21 cellular contexts compared by ENCODE assay signal in genomic region chr5:142439208-142439607, GRCh38.
DNase-seq lines count a peak whose midpoint lies in the region; ATAC-seq and TF ChIP-seq lines count a peak whose summit lies in the region.
"Had no signal": no experiment of that assay in that cellular context is flagged by ENCODE, and none has a peak within 500 bp of the region (broad histone marks: within the 10 kb centered on the region; RNA-seq: fewer than 3 reads in every experiment).

No MANE protein-coding gene starts in this region.

- no peak overlapping the region for H3K4me3 Mint-ChIP-seq in CD4-positive, alpha-beta T cell
- H3K4me3 Mint-ChIP-seq: CD4-positive, CD25-positive, alpha-beta regulatory T cell; HFFc6; nephron progenitor cell had no signal

- H3K4me3 ChIP-seq in fibroblast of mammary gland (ENCODE audit: control insufficient read depth, low read depth, low read length) = no peak overlapping the region
- H3K4me3 ChIP-seq in muscle layer of duodenum (ENCODE audit: low read depth in 1 of 2, low read length in 2 of 2) = no peak overlapping the region
- no peak overlapping the region for H3K4me3 ChIP-seq in upper lobe of right lung
- H3K4me3 ChIP-seq: esophagus muscularis mucosa, left lung, thoracic aorta had no signal

- in situ Hi-C loops in SK-MEL-5 (cut with HindIII; ENCODE audit: low pct_unique_long_range_greater_than_20kb, low sequenced_read_pairs) = no loop called here

- peaks cover 39% of the 10 kb centered on the region for H3K4me1 Mint-ChIP-seq in CD4-positive, alpha-beta T cell (ENCODE audit: low read depth)

- intact Hi-C loops in upper lobe of right lung (cut with DNase I) = no loop called here
- intact Hi-C loops in CD4-positive, alpha-beta T cell (cut with DNase I, micrococcal nuclease) = no loop called here

- H3K9me3 Mint-ChIP-seq in CD4-positive, alpha-beta T cell = no peaks in the 10 kb centered on the region
- H3K9me3 Mint-ChIP-seq: CD4-positive, CD25-positive, alpha-beta regulatory T cell; HFFc6; nephron progenitor cell had no signal

- no peaks in the 10 kb centered on the region for H3K27me3 ChIP-seq in muscle layer of duodenum (ENCODE audit: low read depth, low read length)
- H3K27me3 ChIP-seq in upper lobe of right lung = no peaks in the 10 kb centered on the region
- no peaks in the 10 kb centered on the region for H3K27me3 ChIP-seq in CD4-positive, alpha-beta T cell (ENCODE audit: control insufficient read depth, insufficient read depth, low read length)
- H3K27me3 ChIP-seq: esophagus muscularis mucosa, left lung had no signal

- no peak overlapping the region for H3K27ac Mint-ChIP-seq in CD4-positive, alpha-beta T cell
- H3K27ac Mint-ChIP-seq: CD4-positive, CD25-positive, alpha-beta regulatory T cell; HFFc6; nephron progenitor cell had no signal

- peak overlapping the region; percentile 28 for H3K27ac ChIP-seq in muscle layer of duodenum (ENCODE audit: low read length)
- peak overlapping the region; percentile 25 for H3K27ac ChIP-seq in upper lobe of right lung
- no peak overlapping the region for H3K27ac ChIP-seq in CD4-positive, alpha-beta T cell (ENCODE audit: low read depth, low read length)
- H3K27ac ChIP-seq: left lung, thoracic aorta had no signal

- no peak for ATAC-seq in upper lobe of right lung
- ATAC-seq in CD4-positive, alpha-beta T cell (ENCODE audit: poor library complexity) = no peak
- ATAC-seq in HG03432 (IDR thresholded peaks at IDR 0.05; ENCODE audit: unreplicated experiment) = no peak
- ATAC-seq: left lung had no signal

- H3K9me3 ChIP-seq in muscle layer of duodenum (ENCODE audit: control insufficient read depth in 1 of 2, low read length in 2 of 2) (no peaks in the 10 kb centered on the region), upper lobe of right lung (no peaks in the 10 kb centered on the region)
- no peaks in the 10 kb centered on the region for H3K9me3 ChIP-seq in CD4-positive, alpha-beta T cell (ENCODE audit: control insufficient read depth, low read length)
- H3K9me3 ChIP-seq: esophagus muscularis mucosa, left lung, thoracic aorta had no signal

- no peaks in the 10 kb centered on the region for H3K27me3 Mint-ChIP-seq in CD4-positive, alpha-beta T cell

- peaks cover 0 to 5% of the 10 kb centered on the region in 2 donors for H3K4me1 ChIP-seq in muscle layer of duodenum (ENCODE audit: control insufficient read depth in 1 of 2, insufficient read depth in 2 of 2, low read length in 2 of 2)
- peaks cover 10% of the 10 kb centered on the region for H3K4me1 ChIP-seq in upper lobe of right lung
- H3K4me1 ChIP-seq: left lung had no signal

- H3K36me3 ChIP-seq in muscle layer of duodenum (ENCODE audit: control insufficient read depth in 1 of 2, insufficient read depth in 2 of 2, low read length in 2 of 2) = no peaks in the 10 kb centered on the region
- H3K36me3 ChIP-seq in upper lobe of right lung = no peaks in the 10 kb centered on the region
- H3K36me3 ChIP-seq: esophagus muscularis mucosa, left lung, thoracic aorta had no signal

- DNase-seq in SK-MEL-5 (ENCODE audit: low read depth, low spot score) (peak; percentile 57), fibroblast of mammary gland (ENCODE audit: low read depth) (peak; percentile 75), upper lobe of right lung (no peak), NCI-H146 (lab: John Stamatoyannopoulos, UW) (no peak)
- no peak for DNase-seq in CD4-positive, alpha-beta T cell
- DNase-seq: activated effector memory CD4-positive, alpha-beta T cell treated with anti-CD3 and anti-CD28 coated beads, Interleukin-2, amount 50 U/mL, for 16 hours; CD4-positive, CD25-positive, alpha-beta regulatory T cell; DMS79; HFFc6; left lung; NCI-H1694 treated with DMSO at 0.1 percent for 48 hours; nephron progenitor cell; retina; SHP77 treated with DMSO at 0.1 percent for 48 hours; stimulated activated CD4-positive, alpha-beta T cell treated with anti-CD3 and anti-CD28 coated beads, Interleukin-4, amount 100 ng/mL, for 24 hours; stimulated activated CD8-positive, alpha-beta memory T cell treated with anti-CD3 and anti-CD28 coated beads, Interleukin-4, amount 100 ng/mL, for 48 hours; T-helper 9 cell had no signal

- POLR2A ChIA-PET in CD4-positive, alpha-beta T cell (lab: Charles Lee) = no interaction called here

- H3K36me3 Mint-ChIP-seq in CD4-positive, alpha-beta T cell (ENCODE audit: low read depth) = no peaks in the 10 kb centered on the region
- H3K36me3 Mint-ChIP-seq: CD4-positive, CD25-positive, alpha-beta regulatory T cell had no signal

- no peak for TF ChIP-seq CTCF in fibroblast of mammary gland (conservative IDR thresholded peaks at IDR 0.05; ENCODE audit: control insufficient read depth, insufficient read depth, low read depth, low read length)
- no peak for TF ChIP-seq CTCF in upper lobe of right lung (IDR thresholded peaks at IDR 0.05)
- no peak for TF ChIP-seq CTCF in CD4-positive, alpha-beta T cell (IDR thresholded peaks at IDR 0.05)

- CTCF ChIA-PET in CD4-positive, alpha-beta T cell (lab: Charles Lee) = no interaction called here

Comparison
In these comparisons a context has a peak if more than half of its experiments do, and no peak if none do; other contexts are left out.
1. DNase-seq: peak in SK-MEL-5 (single experiment) and fibroblast of mammary gland (single experiment); none in upper lobe of right lung (single experiment), CD4-positive, alpha-beta T cell (0 of 10) and NCI-H146 (single experiment).